ENCODE assay signal across 13 cellular contexts in the genomic region with DNA sequence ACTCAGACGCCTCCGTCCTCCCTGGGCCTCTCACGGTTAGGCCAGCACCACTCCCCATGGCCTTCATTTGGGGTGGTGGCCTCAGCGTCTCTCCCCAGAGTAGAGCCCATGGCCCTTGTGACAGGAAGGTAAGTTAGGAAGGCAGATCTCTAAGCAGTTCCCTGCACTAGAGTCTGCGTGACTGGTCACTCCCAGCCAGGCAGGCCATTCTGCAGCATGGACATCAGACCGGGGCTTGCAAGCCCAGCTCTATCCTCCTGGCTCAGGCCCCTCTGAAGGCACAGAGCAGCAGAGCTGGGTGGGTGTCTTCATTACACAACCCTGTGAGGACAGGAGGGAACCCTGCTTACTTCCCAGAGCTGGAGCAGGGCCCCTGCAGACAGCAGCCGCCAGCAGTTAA.
A peak's percentile ranks its signal among the peaks of the same experiment; 100 is the strongest.
DNase-seq lines count a peak whose midpoint lies in the region; ATAC-seq and TF ChIP-seq lines count a peak whose summit lies in the region.
"Had no signal": no experiment of that assay in that cellular context is flagged by ENCODE, and none has a peak within 500 bp of the region (broad histone marks: within the 10 kb centered on the region; RNA-seq: fewer than 3 reads in every experiment).

No MANE protein-coding gene starts in this region.

- no peak for DNase-seq in esophagus squamous epithelium (lab: John Stamatoyannopoulos, UW)
- DNase-seq in mesothelial cell of epicardium (ENCODE audit: low spot score in 2 of 2, unreplicated experiment in 2 of 2): no peak
- peak in 1 of 2 donors; percentile 20 for DNase-seq in upper lobe of left lung
- DNase-seq in NCI-H82 (lab: John Stamatoyannopoulos, UW): no peak
- DNase-seq: activated CD4-positive, CD25-positive, alpha-beta regulatory T cell treated with anti-CD3 and anti-CD28 coated beads, Interleukin-2, amount 50 U/mL, for 72 hours; effector memory CD4-positive, alpha-beta T cell; NCI-H187; NCI-H446 treated with DMSO at 0.1 percent for 48 hours; spleen had no signal

- no peaks in the 10 kb centered on the region for H3K9me3 Mint-ChIP-seq in mesothelial cell of epicardium

- H3K27me3 Mint-ChIP-seq in mesothelial cell of epicardium (ENCODE audit: low read depth): no peaks in the 10 kb centered on the region

- peak overlapping the region; percentile 85 for H3K27ac ChIP-seq in KOPT-K1 (ENCODE audit: low read depth, low read length, poor library complexity, severe bottlenecking)
- peak overlapping the region; percentile 6 to 48 (median 24) for H3K27ac ChIP-seq in esophagus squamous epithelium
- peak overlapping the region; percentile 56 to 79 (median 76) for H3K27ac ChIP-seq in upper lobe of left lung
- H3K27ac ChIP-seq: hepatocyte had no signal

- H3K36me3 ChIP-seq in KOPT-K1 (ENCODE audit: insufficient read depth, low read length): no peaks in the 10 kb centered on the region
- no peaks in the 10 kb centered on the region for H3K36me3 ChIP-seq in esophagus squamous epithelium
- H3K36me3 ChIP-seq in upper lobe of left lung: no peaks in the 10 kb centered on the region
- H3K36me3 ChIP-seq: spleen had no signal

- H3K4me3 ChIP-seq in esophagus squamous epithelium (no peak overlapping the region), upper lobe of left lung (no peak overlapping the region)
- H3K4me3 ChIP-seq: hepatocyte, spleen had no signal

- H3K4me3 Mint-ChIP-seq in mesothelial cell of epicardium: no peak overlapping the region

- 67 to 80% methylated on average over 2 to 4 of the region's 7 CpGs for WGBS in esophagus squamous epithelium, 2 donors
- WGBS in upper lobe of left lung, 2 donors: 62 to 88% methylated on average over 2 of the region's 7 CpGs

- H3K4me1 Mint-ChIP-seq in mesothelial cell of epicardium: peaks cover 47% of the 10 kb centered on the region

- intact Hi-C loops in esophagus squamous epithelium (cut with DNase I): no loop called here

- H3K36me3 Mint-ChIP-seq in mesothelial cell of epicardium: no peaks in the 10 kb centered on the region

- peak overlapping the region; percentile 62 for H3K27ac Mint-ChIP-seq in mesothelial cell of epicardium

- peaks cover 20 to 53% (median 27%) of the 10 kb centered on the region in 3 donors for H3K4me1 ChIP-seq in esophagus squamous epithelium
- peaks cover 25 to 51% (median 39%) of the 10 kb centered on the region in 4 donors for H3K4me1 ChIP-seq in upper lobe of left lung

- peaks cover 0 to 7% (median 0%) of the 10 kb centered on the region in 4 donors for H3K27me3 ChIP-seq in esophagus squamous epithelium
- H3K27me3 ChIP-seq in upper lobe of left lung: no peaks in the 10 kb centered on the region
- H3K27me3 ChIP-seq: hepatocyte, spleen had no signal

- ATAC-seq in upper lobe of left lung (ENCODE audit: low FRiP score in 2 of 2) (peak; percentile 3 to 28), GM21447 (IDR thresholded peaks at IDR 0.05; ENCODE audit: unreplicated experiment) (no peak), GM19351 (IDR thresholded peaks at IDR 0.05; ENCODE audit: unreplicated experiment) (no peak)

- H3K9me3 ChIP-seq in KOPT-K1 (ENCODE audit: insufficient read depth, low read length, poor library complexity, severe bottlenecking): no peaks in the 10 kb centered on the region
- no peaks in the 10 kb centered on the region for H3K9me3 ChIP-seq in esophagus squamous epithelium
- H3K9me3 ChIP-seq in upper lobe of left lung: no peaks in the 10 kb centered on the region
- H3K9me3 ChIP-seq: spleen had no signal

- no peak for TF ChIP-seq POLR2A in esophagus squamous epithelium (IDR thresholded peaks at IDR 0.05)
- TF ChIP-seq POLR2A in upper lobe of left lung (IDR thresholded peaks at IDR 0.05): peak in 1 of 4 donors; percentile 26

- no peak for TF ChIP-seq EP300 in upper lobe of left lung (IDR thresholded peaks at IDR 0.05)

- TF ChIP-seq CTCF in esophagus squamous epithelium (IDR thresholded peaks at IDR 0.05) (no peak), mesothelial cell of epicardium (IDR thresholded peaks at IDR 0.05; ENCODE audit: unreplicated experiment) (no peak), upper lobe of left lung (IDR thresholded peaks at IDR 0.05) (no peak)

Comparison
In these comparisons a context has a peak if more than half of its experiments do, and no peak if none do; other contexts are left out.
1. H3K27ac ChIP-seq: peak in every context shown above with its lines; median percentile 85 in KOPT-K1; 76 in upper lobe of left lung; 24 in esophagus squamous epithelium.
2. ATAC-seq: peak in upper lobe of left lung (2 of 2); none in GM21447 (single experiment) and GM19351 (single experiment).